In genomic region chr17:56297142-56297541, GRCh38 we compare ENCODE assay signal across 10 cellular contexts.
DNase-seq lines count a peak whose midpoint lies in the region; ATAC-seq, FAIRE-seq and TF ChIP-seq lines count a peak whose summit lies in the region.
"Had no signal": no experiment of that assay in that cellular context is flagged by ENCODE, and none has a peak within 500 bp of the region (broad histone marks: within the 10 kb centered on the region; RNA-seq: fewer than 3 reads in every experiment).

No MANE protein-coding gene starts in this region.

- H3K27ac Mint-ChIP-seq in activated naive CD8-positive, alpha-beta T cell treated with anti-CD3 and anti-CD28 coated beads for 36 hours = no peak overlapping the region

- no peak for FAIRE-seq in RCC 7860 (lab: Jason Lieb, UNC)

- peaks cover 18% of the 10 kb centered on the region for H3K4me1 ChIP-seq in osteoblast (ENCODE audit: insufficient read depth, low read length)

- H3K27me3 Mint-ChIP-seq in activated naive CD8-positive, alpha-beta T cell treated with anti-CD3 and anti-CD28 coated beads for 36 hours = peaks cover 7% of the 10 kb centered on the region

- peak overlapping the region; percentile 46 for H3K27ac ChIP-seq in osteoblast (ENCODE audit: low read depth, low read length)

- peak; percentile 78 for DNase-seq in EL
- DNase-seq in NB4 (ENCODE audit: low read depth) = peak; percentile 96
- peak; percentile 44 for DNase-seq in activated naive CD8-positive, alpha-beta T cell treated with anti-CD3 and anti-CD28 coated beads for 36 hours
- DNase-seq in osteoblast (ENCODE audit: insufficient read length, low spot score, missing footprints) = peak; percentile 61
- DNase-seq in kidney glomerular epithelial cell (lab: John Stamatoyannopoulos, UW) = no peak
- no peak for DNase-seq in RCC 7860 (ENCODE audit: low spot score)
- no peak for DNase-seq in NCI-H510A treated with DMSO at 0.1 percent for 48 hours (lab: John Stamatoyannopoulos, UW)
- DNase-seq: mesendoderm, NCI-H774 had no signal

- no peaks in the 10 kb centered on the region for H3K9me3 Mint-ChIP-seq in activated naive CD8-positive, alpha-beta T cell treated with anti-CD3 and anti-CD28 coated beads for 36 hours

- TF ChIP-seq CTCF in NB4 (IDR thresholded peaks at IDR 0.05; ENCODE audit: low read depth, low read length) (no peak), osteoblast (IDR thresholded peaks at IDR 0.05; ENCODE audit: extremely low read depth, low read depth, low read length) (no peak)

- peak overlapping the region; percentile 19 for H3K4me3 Mint-ChIP-seq in activated naive CD8-positive, alpha-beta T cell treated with anti-CD3 and anti-CD28 coated beads for 36 hours

- no peaks in the 10 kb centered on the region for H3K9me3 ChIP-seq in osteoblast (ENCODE audit: low read depth, low read length)

- no peaks in the 10 kb centered on the region for H4K20me1 ChIP-seq in osteoblast (ENCODE audit: insufficient read depth, low read length)

- peaks cover 21% of the 10 kb centered on the region for H3K4me1 Mint-ChIP-seq in activated naive CD8-positive, alpha-beta T cell treated with anti-CD3 and anti-CD28 coated beads for 36 hours

- no peaks in the 10 kb centered on the region for H3K79me2 ChIP-seq in osteoblast (ENCODE audit: insufficient read depth, low read length)

- H3K4me3 ChIP-seq in NB4 (ENCODE audit: low read depth, low read length) (peak overlapping the region; percentile 30), osteoblast (ENCODE audit: insufficient read depth, low read length) (peak overlapping the region; percentile 34)

- peak overlapping the region; percentile 85 for H2AFZ ChIP-seq in osteoblast (ENCODE audit: low read length)

- H3K4me2 ChIP-seq in osteoblast (ENCODE audit: insufficient read depth, low read length) = peak overlapping the region; percentile 57

- H3K36me3 ChIP-seq in osteoblast (ENCODE audit: insufficient read depth, low read length) = no peaks in the 10 kb centered on the region

- TF ChIP-seq POLR2A in NB4 (IDR thresholded peaks at IDR 0.05; ENCODE audit: extremely low read depth, insufficient read length) = peak; percentile 36

- ATAC-seq in GM21526 (IDR thresholded peaks at IDR 0.05; ENCODE audit: low FRiP score, unreplicated experiment) = no peak

- no peaks in the 10 kb centered on the region for H3K27me3 ChIP-seq in osteoblast (ENCODE audit: insufficient read depth, low read length)

- no peaks in the 10 kb centered on the region for H3K36me3 Mint-ChIP-seq in activated naive CD8-positive, alpha-beta T cell treated with anti-CD3 and anti-CD28 coated beads for 36 hours

Comparison
In these comparisons a context has a peak if more than half of its experiments do, and no peak if none do; other contexts are left out.
1. DNase-seq: peak in EL (single experiment), NB4 (single experiment), activated naive CD8-positive, alpha-beta T cell treated with anti-CD3 and anti-CD28 coated beads for 36 hours (single experiment) and osteoblast (single experiment); none in kidney glomerular epithelial cell (single experiment), RCC 7860 (single experiment) and NCI-H510A treated with DMSO at 0.1 percent for 48 hours (single experiment).